Comparison of ENCODE assay signal across 9 cellular contexts in the genomic region with DNA sequence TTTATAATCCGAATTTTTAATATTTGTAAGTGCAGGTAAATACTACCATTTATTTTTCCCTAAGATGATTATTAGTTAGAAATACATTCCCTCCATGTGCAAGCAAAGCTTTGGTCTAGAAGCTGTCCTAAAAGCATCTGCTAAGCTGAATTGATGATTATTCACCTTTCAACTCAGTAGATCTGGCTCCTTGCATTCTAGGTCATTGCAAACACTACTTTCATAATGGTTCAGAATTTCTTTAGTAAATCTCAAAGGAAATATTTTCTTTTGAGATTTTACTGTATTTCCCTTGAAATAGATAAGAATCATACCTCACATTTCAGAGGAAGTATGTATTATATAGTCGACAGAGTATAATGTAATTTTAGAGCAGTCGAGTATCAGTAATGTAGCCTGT. TPM values are rescaled to one million over a fixed set of nuclear protein-coding genes. Genes with fewer than 3 reads are reported as not detected.
DNase-seq lines count a peak whose midpoint lies in the region; ATAC-seq, FAIRE-seq and TF ChIP-seq lines count a peak whose summit lies in the region.
"Had no signal": no experiment of that assay in that cellular context is flagged by ENCODE, and none has a peak within 500 bp of the region (broad histone marks: within the 10 kb centered on the region; RNA-seq: fewer than 3 reads in every experiment).

No MANE protein-coding gene starts in this region.

- H3K36me3 ChIP-seq in Panc1 (ENCODE audit: control insufficient read depth, insufficient read depth, low read length) (peaks cover 3% of the 10 kb centered on the region; the same call in 1 of the 2 replicates), rectal smooth muscle tissue (ENCODE audit: control insufficient read depth, insufficient read depth, low read length) (no peaks in the 10 kb centered on the region)

- H3K27me3 ChIP-seq in Panc1 (ENCODE audit: control insufficient read depth, insufficient read depth, low read length) (no peaks in the 10 kb centered on the region), rectal smooth muscle tissue (ENCODE audit: control insufficient read depth, insufficient read depth, low read length) (no peaks in the 10 kb centered on the region)

- in situ Hi-C loops in Panc1 (cut with HindIII; ENCODE audit: low pct_unique_long_range_greater_than_20kb, low sequenced_read_pairs), result no loop called here

- no peak overlapping the region for H3K9ac ChIP-seq in rectal smooth muscle tissue (ENCODE audit: low read length)

- ATAC-seq in Panc1 (no peak), GM19395 (IDR thresholded peaks at IDR 0.05; ENCODE audit: unreplicated experiment) (no peak)

- H3K27ac ChIP-seq in Panc1 (ENCODE audit: low read length) (peak overlapping the region; percentile 71; the same call in 1 of the 2 replicates), rectal smooth muscle tissue (ENCODE audit: low read depth, low read length) (no peak overlapping the region)

- peak overlapping the region; percentile 57 for H3K4me3 ChIP-seq in GM12864 (ENCODE audit: low read depth, low read length)
- peak overlapping the region; percentile 29 to 92; a peak in 3 of 4 replicates for H3K4me3 ChIP-seq in Panc1 (ENCODE audit: low read depth in 2 of 2, low read length in 2 of 2)
- peak overlapping the region; percentile 95 for H3K4me3 ChIP-seq in epithelial cell of proximal tubule (ENCODE audit: low read depth, low read length)
- H3K4me3 ChIP-seq in rectal smooth muscle tissue (ENCODE audit: low read length), result peak overlapping the region; percentile 100

- DNase-seq in GM12864 (ENCODE audit: low read depth) (no peak), Panc1 (ENCODE audit: low read depth, low spot score) (no peak), epithelial cell of proximal tubule (ENCODE audit: low read depth) (no peak), islet precursor cell (no peak), GM19240 (ENCODE audit: insufficient read length, low spot score) (no peak), D721Med (ENCODE audit: insufficient read length, low spot score) (no peak)

- BruUV-seq in Panc1 (replicated peaks; lab: Mats Ljungman, UMichigan), result no TSS peak

- FAIRE-seq in D721Med (lab: Jason Lieb, UNC), result no peak
- FAIRE-seq: endometrium had no signal

- H3K9me3 ChIP-seq in Panc1 (ENCODE audit: control insufficient read depth, insufficient read depth, low read depth, low read length), result no peaks in the 10 kb centered on the region

- CTCF ChIA-PET in Panc1 (lab: Charles Lee), result no interaction called here

- intact Hi-C loops in Panc1 (cut with micrococcal nuclease; ENCODE audit: unreplicated experiment), result loop anchor here (5.0 kb wide), 1 partner anchor 85 kb away; a partner anchor contains a TSS

- no peak for TF ChIP-seq CTCF in GM12864 (IDR thresholded peaks at IDR 0.05; ENCODE audit: low read depth, low read length, missing control alignments)
- TF ChIP-seq CTCF in Panc1 (IDR thresholded peaks at IDR 0.05), result no peak
- no peak for TF ChIP-seq CTCF in epithelial cell of proximal tubule (conservative IDR thresholded peaks at IDR 0.05; ENCODE audit: low read depth, low read length)
- TF ChIP-seq CTCF in D721Med (IDR thresholded peaks at IDR 0.05; ENCODE audit: insufficient read depth, missing control alignments), result no peak

- peaks cover 13% of the 10 kb centered on the region; the same call in 1 of the 2 replicates for H3K4me1 ChIP-seq in Panc1 (ENCODE audit: control insufficient read depth, insufficient read depth, low read length)
- H3K4me1 ChIP-seq in rectal smooth muscle tissue (ENCODE audit: control insufficient read depth, insufficient read depth, low read length), result peaks cover 18% of the 10 kb centered on the region

- POLR2A ChIA-PET in Panc1 (lab: Charles Lee), result no interaction called here

RNA-seq across cellular contexts. Expression of a gene that starts 2.4 kb away (rescaled TPM):
- total RNA-seq in Panc1 (2021; ENCODE audit: unreplicated experiment), result 43.1 TPM
- 9.6 TPM for polyA plus RNA-seq in Panc1 (2012; ENCODE audit: insufficient read length)
- 21.1 and 24.4 TPM in 2 replicates for total RNA-seq in epithelial cell of proximal tubule
